Comparison of ENCODE assay signal across 18 cellular contexts in genomic region chr14:34275038-34275437, GRCh38.
DNase-seq lines count a peak whose midpoint lies in the region; ATAC-seq and TF ChIP-seq lines count a peak whose summit lies in the region.
"Had no signal": no experiment of that assay in that cellular context is flagged by ENCODE, and none has a peak within 500 bp of the region (broad histone marks: within the 10 kb centered on the region; RNA-seq: fewer than 3 reads in every experiment).

No MANE protein-coding gene starts in this region.

- H3K36me3 ChIP-seq in PC-3 (ENCODE audit: low read depth, low read length): no peaks in the 10 kb centered on the region
- H3K36me3 ChIP-seq in mesenchymal stem cell (ENCODE audit: control insufficient read depth in 1 of 2, insufficient read depth in 2 of 2, low read depth in 1 of 2, low read length in 2 of 2): no peaks in the 10 kb centered on the region
- H3K36me3 ChIP-seq: SJSA1 had no signal

- peaks cover 6% of the 10 kb centered on the region for H3K4me1 Mint-ChIP-seq in stimulated activated naive CD8-positive, alpha-beta T cell treated with anti-CD3 and anti-CD28 coated beads, Interleukin-15, amount 100 ng/mL, for 72 hours
- H3K4me1 Mint-ChIP-seq: CD4-positive, alpha-beta memory T cell; H9 had no signal

- no peak overlapping the region for H2BK5ac ChIP-seq in mesenchymal stem cell (ENCODE audit: low read depth, low read length, poor library complexity, severe bottlenecking)

- H3K4ac ChIP-seq in mesenchymal stem cell (ENCODE audit: low read depth in 1 of 2, low read length in 2 of 2): no peak overlapping the region

- H4K91ac ChIP-seq in mesenchymal stem cell (ENCODE audit: low read length): no peak overlapping the region

- no peak overlapping the region for H3K4me2 ChIP-seq in PC-3 (ENCODE audit: low read length)
- no peak overlapping the region for H3K4me2 ChIP-seq in mesenchymal stem cell (ENCODE audit: low read length, poor library complexity, severe bottlenecking)

- H3K4me3 Mint-ChIP-seq in stimulated activated naive CD8-positive, alpha-beta T cell treated with anti-CD3 and anti-CD28 coated beads, Interleukin-15, amount 100 ng/mL, for 72 hours: no peak overlapping the region
- H3K4me3 Mint-ChIP-seq: CD4-positive, alpha-beta memory T cell; H9 had no signal

- H3K79me1 ChIP-seq in mesenchymal stem cell (replicated peaks; ENCODE audit: low read length, poor library complexity, severe bottlenecking): no peaks in the 10 kb centered on the region

- H4K8ac ChIP-seq in mesenchymal stem cell (ENCODE audit: low read length): no peak overlapping the region

- H3K27ac ChIP-seq in PC-3 (ENCODE audit: low read length) (no peak overlapping the region), mesenchymal stem cell (ENCODE audit: low read length, poor library complexity, severe bottlenecking) (no peak overlapping the region)
- H3K27ac ChIP-seq: 22Rv1, SJSA1 had no signal

- H3K4me3 ChIP-seq in PC-3 (ENCODE audit: low read length) (no peak overlapping the region), mesenchymal stem cell (ENCODE audit: insufficient read depth in 1 of 2, low read depth in 1 of 2, low read length in 2 of 2) (no peak overlapping the region)
- H3K4me3 ChIP-seq: SJSA1 had no signal

- H3K9me3 ChIP-seq in PC-3 (ENCODE audit: low read length) (no peaks in the 10 kb centered on the region), mesenchymal stem cell (ENCODE audit: control insufficient read depth, low read length) (no peaks in the 10 kb centered on the region)
- H3K9me3 ChIP-seq: SJSA1 had no signal

- H3K79me2 ChIP-seq in PC-3 (ENCODE audit: low read length): no peaks in the 10 kb centered on the region

- H2BK12ac ChIP-seq in mesenchymal stem cell (ENCODE audit: low read length in 2 of 2): no peak overlapping the region

- H3K18ac ChIP-seq in mesenchymal stem cell (ENCODE audit: low read depth in 1 of 2, low read length in 2 of 2): no peak overlapping the region

- no peak overlapping the region for H2BK15ac ChIP-seq in mesenchymal stem cell (ENCODE audit: low read depth, poor library complexity, severe bottlenecking)

- POLR2A ChIA-PET in PC-3 (lab: Charles Lee; ENCODE audit: unreplicated experiment): no interaction called here

- DNase-seq in NCI-H2171 treated with DMSO at 0.1 percent for 48 hours (lab: John Stamatoyannopoulos, UW): peak; percentile 56
- DNase-seq in NCI-H2171 (lab: John Stamatoyannopoulos, UW): no peak
- no peak for DNase-seq in PC-3
- DNase-seq in mesenchymal stem cell: no peak
- DNase-seq in stromal cell of bone marrow (ENCODE audit: low read depth): peak; percentile 30
- DNase-seq in stimulated activated naive CD8-positive, alpha-beta T cell treated with anti-CD3 and anti-CD28 coated beads, Interleukin-15, amount 100 ng/mL, for 72 hours: no peak
- DNase-seq in Ammon's horn (ENCODE audit: low spot score): no peak
- DNase-seq: Calu3; CD4-positive, alpha-beta memory T cell; GF-D8; H9; NCI-H1105; NCI-H1694; NCI-H2081 treated with DMSO at 0.1 percent for 48 hours had no signal

- no peak overlapping the region for H3K14ac ChIP-seq in mesenchymal stem cell (ENCODE audit: low read length in 2 of 2)

- no peak overlapping the region for H2BK120ac ChIP-seq in mesenchymal stem cell (ENCODE audit: low read depth, low read length)

- 98% methylated on average over 3 of the region's 4 CpGs for WGBS in mesenchymal stem cell

- H3K27me3 ChIP-seq in PC-3 (ENCODE audit: low read length) (no peaks in the 10 kb centered on the region), mesenchymal stem cell (ENCODE audit: control insufficient read depth in 1 of 2, insufficient read depth in 1 of 2, low read length in 2 of 2) (peaks cover 5 to 7% of the 10 kb centered on the region in 2 experiments)
- H3K27me3 ChIP-seq: SJSA1 had no signal

- no TSS peak for BruUV-seq in PC-3 (replicated peaks; lab: Mats Ljungman, UMichigan)

- no peaks in the 10 kb centered on the region for H4K20me1 ChIP-seq in PC-3 (ENCODE audit: low read length)

- H3K9ac ChIP-seq in PC-3 (ENCODE audit: low read length) (no peak overlapping the region), mesenchymal stem cell (ENCODE audit: low read length) (peak overlapping the region; percentile 47)

- H3K9me2 ChIP-seq in PC-3 (replicated peaks; ENCODE audit: low read length): no peaks in the 10 kb centered on the region

- no peak overlapping the region for H3K23ac ChIP-seq in mesenchymal stem cell (ENCODE audit: low read length in 2 of 2)

- intact Hi-C loops in PC-3 (cut with micrococcal nuclease): no loop called here

- no peaks in the 10 kb centered on the region for H3K4me1 ChIP-seq in PC-3 (ENCODE audit: insufficient read depth, low read length)
- H3K4me1 ChIP-seq in mesenchymal stem cell (ENCODE audit: control insufficient read depth, insufficient read depth, low read depth, low read length): no peaks in the 10 kb centered on the region
- H3K4me1 ChIP-seq: SJSA1 had no signal

- no peak overlapping the region for H2AK5ac ChIP-seq in mesenchymal stem cell (ENCODE audit: low read length, severe bottlenecking)

- no peaks in the 10 kb centered on the region for H3K27me3 Mint-ChIP-seq in stimulated activated naive CD8-positive, alpha-beta T cell treated with anti-CD3 and anti-CD28 coated beads, Interleukin-15, amount 100 ng/mL, for 72 hours

- no peaks in the 10 kb centered on the region for H3F3A ChIP-seq in PC-3 (ENCODE audit: low read length, unreplicated experiment)

- TF ChIP-seq CTCF in PC-3 (conservative IDR thresholded peaks at IDR 0.05; ENCODE audit: low read depth, low read length): no peak

- no peaks in the 10 kb centered on the region for H3K9me3 Mint-ChIP-seq in stimulated activated naive CD8-positive, alpha-beta T cell treated with anti-CD3 and anti-CD28 coated beads, Interleukin-15, amount 100 ng/mL, for 72 hours

- no peak overlapping the region for H2AFZ ChIP-seq in PC-3 (ENCODE audit: low read length)
- no peak overlapping the region for H2AFZ ChIP-seq in mesenchymal stem cell (ENCODE audit: low read depth, low read length)

- H3K27ac Mint-ChIP-seq in stimulated activated naive CD8-positive, alpha-beta T cell treated with anti-CD3 and anti-CD28 coated beads, Interleukin-15, amount 100 ng/mL, for 72 hours: no peak overlapping the region
- H3K27ac Mint-ChIP-seq: CD4-positive, alpha-beta memory T cell had no signal

- CTCF ChIA-PET in PC-3 (lab: Charles Lee): no interaction called here

- ATAC-seq in PC-3: peak; percentile 27; the same call in 1 of the 2 replicates
- no peak for ATAC-seq in stimulated activated naive CD8-positive, alpha-beta T cell treated with anti-CD3 and anti-CD28 coated beads, Interleukin-15, amount 100 ng/mL, for 72 hours
- no peak for ATAC-seq in GM21619 (IDR thresholded peaks at IDR 0.05; ENCODE audit: unreplicated experiment)
- ATAC-seq: Panc1 had no signal

Comparison
In these comparisons a context has a peak if more than half of its experiments do, and no peak if none do; other contexts are left out.
1. DNase-seq: peak in NCI-H2171 treated with DMSO at 0.1 percent for 48 hours (single experiment) and stromal cell of bone marrow (single experiment); none in NCI-H2171 (single experiment), PC-3 (single experiment), mesenchymal stem cell (single experiment), stimulated activated naive CD8-positive, alpha-beta T cell treated with anti-CD3 and anti-CD28 coated beads, Interleukin-15, amount 100 ng/mL, for 72 hours (0 of 2) and Ammon's horn (single experiment).